Comparison of ENCODE assay signal across 12 cellular contexts in the genomic region with DNA sequence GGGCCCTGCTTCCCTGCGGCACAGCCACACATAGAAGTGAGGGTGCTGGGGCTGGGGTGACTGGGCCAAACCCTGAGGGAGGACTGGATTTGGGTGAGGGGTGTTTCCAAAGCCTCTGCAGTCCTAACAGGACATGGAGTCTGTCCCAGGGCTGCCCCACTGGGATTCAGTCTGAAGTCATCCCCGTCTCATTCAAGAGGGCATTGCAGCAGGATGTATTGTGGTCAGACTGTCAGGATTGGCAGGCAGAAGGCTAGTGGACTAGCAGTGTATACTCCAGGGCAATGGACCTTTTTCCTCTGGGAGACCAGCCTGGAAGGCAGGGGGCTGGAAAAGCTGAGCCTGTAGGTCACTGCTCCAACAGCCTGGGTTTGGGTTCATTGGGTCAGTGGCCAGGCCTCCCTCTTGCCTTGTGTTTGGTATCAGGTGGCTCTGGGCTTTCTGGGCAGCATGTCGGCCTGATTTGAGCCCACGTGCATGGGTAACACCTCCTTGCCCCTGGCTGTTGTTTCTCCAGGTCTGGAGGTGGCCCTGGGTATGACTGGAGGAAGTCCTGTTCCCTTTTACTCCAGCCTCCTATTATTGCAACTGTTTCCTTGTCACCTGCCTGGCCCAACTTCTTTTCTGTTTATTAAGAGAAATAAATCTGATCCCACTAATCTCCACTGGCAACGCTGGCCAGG. TPM values are rescaled to one million over a fixed set of nuclear protein-coding genes. Genes with fewer than 3 reads are reported as not detected.
DNase-seq lines count a peak whose midpoint lies in the region; ATAC-seq, FAIRE-seq and TF ChIP-seq lines count a peak whose summit lies in the region.
"Had no signal": no experiment of that assay in that cellular context is flagged by ENCODE, and none has a peak within 500 bp of the region (broad histone marks: within the 10 kb centered on the region; RNA-seq: fewer than 3 reads in every experiment).

No MANE protein-coding gene starts in this region.

- H2AFZ ChIP-seq in endothelial cell of umbilical vein (ENCODE audit: low read depth, low read length): no peak overlapping the region

- no peaks in the 10 kb centered on the region for H3K9me3 Mint-ChIP-seq in naive thymus-derived CD4-positive, alpha-beta T cell
- H3K9me3 Mint-ChIP-seq: stimulated activated memory B cell treated with anti-CD40 and anti-IgM and Interleukin-4, amounts not matched to agents 10 μg/mL and 1 μg/mL and 100 μg/mL, for 72 hours had no signal

- dilution Hi-C loops in endothelial cell of umbilical vein (cut with MboI; ENCODE audit: extremely low pct_ligation_motif_present, low sequenced_read_pairs): no loop called here

- BruUV-seq in endothelial cell of umbilical vein (replicated peaks; lab: Mats Ljungman, UMichigan): no TSS peak

- no peaks in the 10 kb centered on the region for H4K20me1 ChIP-seq in endothelial cell of umbilical vein (replicated peaks; ENCODE audit: control insufficient read depth, extremely low read depth, insufficient read depth, low read length)

- H3K27me3 ChIP-seq in endothelial cell of umbilical vein (ENCODE audit: control insufficient read depth in 2 of 2, insufficient read depth in 2 of 2, low read length in 2 of 2): no peaks in the 10 kb centered on the region
- no peaks in the 10 kb centered on the region for H3K27me3 ChIP-seq in muscle layer of duodenum (ENCODE audit: low read depth, low read length)
- H3K27me3 ChIP-seq in naive thymus-derived CD4-positive, alpha-beta T cell (ENCODE audit: control insufficient read depth in 2 of 2, insufficient read depth in 2 of 2, low read length in 2 of 2): peaks cover 0 to 17% of the 10 kb centered on the region in 2 donors

- TF ChIP-seq CTCF in AG04449 (IDR thresholded peaks at IDR 0.05; ENCODE audit: insufficient read depth, low read length, missing control alignments): no peak
- TF ChIP-seq CTCF in endothelial cell of umbilical vein (IDR thresholded peaks at IDR 0.05; ENCODE audit: extremely low read depth in 1 of 2, insufficient read depth in 1 of 2, low read depth in 1 of 2, low read length in 2 of 2): no peak

- H3K9ac ChIP-seq in endothelial cell of umbilical vein (replicated peaks; ENCODE audit: extremely low read depth, insufficient read depth, low read length): no peak overlapping the region

- H3K9me3 ChIP-seq in endothelial cell of umbilical vein (replicated peaks; ENCODE audit: control insufficient read depth, insufficient read depth, low read length) (no peaks in the 10 kb centered on the region), muscle layer of duodenum (ENCODE audit: control insufficient read depth in 1 of 2, low read length in 2 of 2) (no peaks in the 10 kb centered on the region)
- H3K9me3 ChIP-seq in naive thymus-derived CD4-positive, alpha-beta T cell (ENCODE audit: control insufficient read depth in 2 of 3, low read length in 3 of 3): no peaks in the 10 kb centered on the region
- H3K9me3 ChIP-seq: psoas muscle had no signal

- peaks cover 3 to 49% (median 14%) of the 10 kb centered on the region in 5 donors for H3K27me3 Mint-ChIP-seq in naive thymus-derived CD4-positive, alpha-beta T cell

- intact Hi-C loops in endothelial cell of umbilical vein (cut with micrococcal nuclease): loop anchor here (2.0 kb wide), 2 partner anchors 19 to 31 kb away; no protein-coding TSS in a partner anchor
- intact Hi-C loops in naive thymus-derived CD4-positive, alpha-beta T cell (cut with micrococcal nuclease): no loop called here

- H3K4me3 ChIP-seq in AG04449 (ENCODE audit: low read depth, low read length) (peak overlapping the region; percentile 74), endothelial cell of umbilical vein (replicated peaks in 1 of 3; ENCODE audit: insufficient read depth in 1 of 3, low read depth in 1 of 3, low read length in 3 of 3) (no peak overlapping the region), muscle layer of duodenum (ENCODE audit: low read depth in 1 of 2, low read length in 2 of 2) (peak overlapping the region in 1 of 2 donors; percentile 61)
- H3K4me3 ChIP-seq in naive thymus-derived CD4-positive, alpha-beta T cell (ENCODE audit: low read length): no peak overlapping the region

- CTCF ChIA-PET in AG04449 (lab: Yijun Ruan, JAX): interaction anchor here (1.2 to 1.7 kb wide), 5 partner anchors 10 to 31 kb away, joined by 3 to 11 read pairs (median 3); no protein-coding TSS in a partner anchor
- CTCF ChIA-PET in endothelial cell of umbilical vein (lab: Charles Lee): interaction anchor here (1.0 to 2.1 kb wide), 4 partner anchors 15 to 37 kb away, joined by 3 to 22 read pairs (median 4); no protein-coding TSS in a partner anchor
- CTCF ChIA-PET in naive thymus-derived CD4-positive, alpha-beta T cell (lab: Charles Lee): no interaction called here

- H3K27ac ChIP-seq in endothelial cell of umbilical vein (ENCODE audit: insufficient read depth, low read depth, low read length) (no peak overlapping the region), muscle layer of duodenum (ENCODE audit: low read length) (peak overlapping the region; percentile 84)
- no peak overlapping the region for H3K27ac ChIP-seq in naive thymus-derived CD4-positive, alpha-beta T cell (ENCODE audit: low read depth, low read length)

- H3K79me2 ChIP-seq in endothelial cell of umbilical vein (ENCODE audit: control insufficient read depth, insufficient read depth, low read length): no peaks in the 10 kb centered on the region

- peak overlapping the region in 1 of 9 donors; percentile 65 for H3K27ac Mint-ChIP-seq in naive thymus-derived CD4-positive, alpha-beta T cell
- H3K27ac Mint-ChIP-seq: stimulated activated memory B cell treated with anti-CD40 and anti-IgM and Interleukin-4, amounts not matched to agents 10 μg/mL and 1 μg/mL and 100 μg/mL, for 72 hours had no signal

- TF ChIP-seq POLR2A in endothelial cell of umbilical vein (IDR thresholded peaks at IDR 0.05; ENCODE audit: low read depth, low read length): no peak

- H3K4me2 ChIP-seq in endothelial cell of umbilical vein (ENCODE audit: insufficient read depth, low read length): peak overlapping the region; percentile 45

- DNase-seq in AG04449 (ENCODE audit: low read depth, low spot score): no peak
- peak; percentile 65 for DNase-seq in NCI-H82 (lab: John Stamatoyannopoulos, UW)
- DNase-seq in endothelial cell of umbilical vein (ENCODE audit: low read depth, low spot score): peak; percentile 67
- no peak for DNase-seq in NCI-H2081 (lab: John Stamatoyannopoulos, UW)
- no peak for DNase-seq in naive thymus-derived CD4-positive, alpha-beta T cell
- DNase-seq in inferior parietal cortex (ENCODE audit: extremely low spot score): no peak
- DNase-seq in hypothalamus (lab: John Stamatoyannopoulos, UW): no peak
- DNase-seq: activated CD8-positive, alpha-beta memory T cell treated with anti-CD3 and anti-CD28 coated beads, Interleukin-2, amount 50 U/mL, for 48 hours; psoas muscle had no signal

- FAIRE-seq in endothelial cell of umbilical vein (lab: Jason Lieb, UNC): peak; percentile 53
- FAIRE-seq: endometrium had no signal

- POLR2A ChIA-PET in AG04449 (lab: Yijun Ruan, JAX): interaction anchor here (1.4 kb wide), 1 partner anchor 48 kb away, joined by 4 read pairs; no protein-coding TSS in a partner anchor
- POLR2A ChIA-PET in endothelial cell of umbilical vein (lab: Charles Lee): no interaction called here
- POLR2A ChIA-PET in naive thymus-derived CD4-positive, alpha-beta T cell (lab: Charles Lee): no interaction called here

- peak overlapping the region in 5 of 10 donors; percentile 34 to 74 (median 55) for H3K4me3 Mint-ChIP-seq in naive thymus-derived CD4-positive, alpha-beta T cell

- no peaks in the 10 kb centered on the region for H3K9me1 ChIP-seq in endothelial cell of umbilical vein (replicated peaks; ENCODE audit: control insufficient read depth, extremely low read depth, insufficient read depth, low read length)

- no peak for ATAC-seq in naive thymus-derived CD4-positive, alpha-beta T cell
- ATAC-seq: stimulated activated memory B cell treated with anti-CD40 and anti-IgM and Interleukin-4, amounts not matched to agents 10 μg/mL and 1 μg/mL and 100 μg/mL, for 72 hours had no signal

- H3K36me3 ChIP-seq in endothelial cell of umbilical vein (ENCODE audit: control insufficient read depth in 2 of 2, extremely low read depth in 1 of 2, insufficient read depth in 2 of 2, low read length in 2 of 2): no peaks in the 10 kb centered on the region
- H3K36me3 ChIP-seq in muscle layer of duodenum (ENCODE audit: control insufficient read depth in 1 of 2, insufficient read depth in 2 of 2, low read length in 2 of 2): no peaks in the 10 kb centered on the region
- no peaks in the 10 kb centered on the region for H3K36me3 ChIP-seq in naive thymus-derived CD4-positive, alpha-beta T cell (ENCODE audit: control insufficient read depth in 2 of 3, insufficient read depth in 3 of 3, low read length in 3 of 3)

- peaks cover 0 to 3% (median 0%) of the 10 kb centered on the region in 7 donors for H3K4me1 Mint-ChIP-seq in naive thymus-derived CD4-positive, alpha-beta T cell
- H3K4me1 Mint-ChIP-seq: stimulated activated memory B cell treated with anti-CD40 and anti-IgM and Interleukin-4, amounts not matched to agents 10 μg/mL and 1 μg/mL and 100 μg/mL, for 72 hours had no signal

- H3K4me1 ChIP-seq in endothelial cell of umbilical vein (ENCODE audit: control insufficient read depth, extremely low read depth, insufficient read depth, low read length) (peaks cover 16% of the 10 kb centered on the region), muscle layer of duodenum (ENCODE audit: control insufficient read depth in 1 of 2, insufficient read depth in 2 of 2, low read length in 2 of 2) (peaks cover 0 to 18% of the 10 kb centered on the region in 2 donors)
- H3K4me1 ChIP-seq in naive thymus-derived CD4-positive, alpha-beta T cell (ENCODE audit: control insufficient read depth in 2 of 2, insufficient read depth in 2 of 2, low read length in 2 of 2): no peaks in the 10 kb centered on the region

- H3K36me3 Mint-ChIP-seq in naive thymus-derived CD4-positive, alpha-beta T cell: no peaks in the 10 kb centered on the region
- H3K36me3 Mint-ChIP-seq: stimulated activated memory B cell treated with anti-CD40 and anti-IgM and Interleukin-4, amounts not matched to agents 10 μg/mL and 1 μg/mL and 100 μg/mL, for 72 hours had no signal

TF ChIP-seq in endothelial cell of umbilical vein, 7 proteins besides CTCF, POLR2A, EP300 and RAD21 (continues in another document):
- TF ChIP-seq POLR2AphosphoS5 (IDR thresholded peaks at IDR 0.05; ENCODE audit: insufficient read depth, low read depth, low read length) (no peak), MYC (IDR thresholded peaks at IDR 0.05; ENCODE audit: low read depth, low read length) (no peak)

RNA-seq across cellular contexts. Expression of a gene that starts 41.0 kb away (rescaled TPM):
- total RNA-seq in endothelial cell of umbilical vein: 6.5 and 9.4 TPM in 2 replicates
- 2.5 and 3.5 TPM in 2 replicates for polyA plus RNA-seq in endothelial cell of umbilical vein
- 4.4 and 5.7 TPM in 2 replicates for polyA plus RNA-seq in endothelial cell of umbilical vein (2011; cell fraction: cytosol; rRNA removed)
- 6.6 and 7.3 TPM in 2 replicates for polyA plus RNA-seq in endothelial cell of umbilical vein (2011; cell fraction: nucleus; rRNA removed)
- 4.6 and 6.1 TPM in 2 replicates for polyA plus RNA-seq in endothelial cell of umbilical vein (2012)
- 5.2 and 8.2 TPM in 2 replicates for polyA minus RNA-seq in endothelial cell of umbilical vein
- 6.8 TPM for polyA minus RNA-seq in endothelial cell of umbilical vein (2011; cell fraction: cytosol; rRNA and poly(A)+ RNA removed)
- polyA minus RNA-seq in endothelial cell of umbilical vein (2011; cell fraction: nucleus; rRNA and poly(A)+ RNA removed): 0.72 and 1.8 TPM in 2 replicates
- total RNA-seq in naive thymus-derived CD4-positive, alpha-beta T cell: not detected
- not detected for polyA plus RNA-seq in naive thymus-derived CD4-positive, alpha-beta T cell

Comparison
In these comparisons a context has a peak if more than half of its experiments do, and no peak if none do; other contexts are left out.
1. DNase-seq: peak in NCI-H82 (single experiment) and endothelial cell of umbilical vein (single experiment); none in AG04449 (single experiment), NCI-H2081 (0 of 2), naive thymus-derived CD4-positive, alpha-beta T cell (0 of 9), inferior parietal cortex (single experiment) and hypothalamus (0 of 51).